8 cellular contexts compared by ENCODE assay signal in the genomic region with DNA sequence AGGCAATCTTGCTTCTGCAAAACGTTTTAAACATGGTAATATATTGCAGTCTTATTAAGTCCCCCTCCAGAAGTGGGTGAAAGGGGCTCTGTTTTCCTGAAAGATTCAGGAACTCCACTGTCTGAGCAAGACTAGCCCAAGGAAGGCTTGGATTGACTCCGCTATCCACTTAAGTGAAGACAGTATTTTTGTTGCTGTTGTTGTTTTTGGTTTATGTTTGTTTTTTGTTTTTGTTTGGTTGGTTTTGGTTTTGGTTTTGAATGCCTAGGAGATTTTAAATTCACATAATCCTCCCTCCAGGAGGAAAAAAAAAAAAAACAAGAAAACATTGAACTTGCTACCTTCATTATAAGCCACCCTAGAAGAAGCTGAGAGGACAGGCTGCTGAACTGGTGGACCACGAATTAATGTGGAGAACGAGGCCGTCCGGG. TPM values are rescaled to one million over a fixed set of nuclear protein-coding genes. Genes with fewer than 3 reads are reported as not detected.
DNase-seq lines count a peak whose midpoint lies in the region; ATAC-seq, FAIRE-seq and TF ChIP-seq lines count a peak whose summit lies in the region.

No MANE protein-coding gene starts in this region.

- H3K4me1 Mint-ChIP-seq in activated B cell treated with CpG ODN at 0.5 μM for 24 hours (peaks cover 39% of the 10 kb centered on the region), glutamatergic neuron (ENCODE audit: low read depth, unreplicated experiment) (peaks cover 12% of the 10 kb centered on the region)

- TF ChIP-seq CTCF in activated B cell treated with CpG ODN at 0.5 μM for 24 hours (IDR thresholded peaks at IDR 0.05), result no peak
- no peak for TF ChIP-seq CTCF in glutamatergic neuron (IDR thresholded peaks at IDR 0.05; ENCODE audit: partially characterized antibody, unreplicated experiment)

- CTCF ChIA-PET in activated B cell treated with CpG ODN at 0.5 μM for 24 hours (lab: Charles Lee), result no interaction called here

- H3K27me3 ChIP-seq in rectal smooth muscle tissue (ENCODE audit: control insufficient read depth, insufficient read depth, low read length), result no peaks in the 10 kb centered on the region

- H3K4me3 Mint-ChIP-seq in activated B cell treated with CpG ODN at 0.5 μM for 24 hours (peak overlapping the region; percentile 79), glutamatergic neuron (ENCODE audit: unreplicated experiment) (peak overlapping the region; percentile 86)

- POLR2A ChIA-PET in activated B cell treated with CpG ODN at 0.5 μM for 24 hours (lab: Charles Lee), result no interaction called here

- H3K27ac Mint-ChIP-seq in activated B cell treated with CpG ODN at 0.5 μM for 24 hours, result no peak overlapping the region
- no peak overlapping the region for H3K27ac Mint-ChIP-seq in glutamatergic neuron (ENCODE audit: unreplicated experiment)

- H3K4me1 ChIP-seq in rectal smooth muscle tissue (ENCODE audit: control insufficient read depth, insufficient read depth, low read length), result peaks cover 18% of the 10 kb centered on the region

- H3K4me3 ChIP-seq in rectal smooth muscle tissue (ENCODE audit: low read length), result peak overlapping the region; percentile 59

- H3K27me3 Mint-ChIP-seq in activated B cell treated with CpG ODN at 0.5 μM for 24 hours, result peaks cover 58% of the 10 kb centered on the region
- peaks cover 25% of the 10 kb centered on the region for H3K27me3 Mint-ChIP-seq in glutamatergic neuron (ENCODE audit: unreplicated experiment)

- intact Hi-C loops in activated B cell treated with CpG ODN at 0.5 μM for 24 hours (cut with micrococcal nuclease), result no loop called here

- no peaks in the 10 kb centered on the region for H3K36me3 Mint-ChIP-seq in activated B cell treated with CpG ODN at 0.5 μM for 24 hours (ENCODE audit: low read depth)
- H3K36me3 Mint-ChIP-seq in glutamatergic neuron (ENCODE audit: unreplicated experiment), result no peaks in the 10 kb centered on the region

- no peak for DNase-seq in activated B cell treated with CpG ODN at 0.5 μM for 24 hours
- DNase-seq in glutamatergic neuron, result no peak
- DNase-seq in NCI-H187 treated with DMSO at 0.1 percent for 48 hours (lab: John Stamatoyannopoulos, UW), result no peak
- DNase-seq in NCI-H226, result no peak

- peak overlapping the region; percentile 76 for H3K27ac ChIP-seq in rectal smooth muscle tissue (ENCODE audit: low read depth, low read length)

- ATAC-seq in activated B cell treated with CpG ODN at 0.5 μM for 24 hours (ENCODE audit: low read depth), result no peak
- no peak for ATAC-seq in GM19035 (IDR thresholded peaks at IDR 0.05; ENCODE audit: unreplicated experiment)
- ATAC-seq in GM18498 (IDR thresholded peaks at IDR 0.05; ENCODE audit: unreplicated experiment), result no peak

- no peak overlapping the region for H3K9ac ChIP-seq in rectal smooth muscle tissue (ENCODE audit: low read length)

- H3K9me3 Mint-ChIP-seq in activated B cell treated with CpG ODN at 0.5 μM for 24 hours (no peaks in the 10 kb centered on the region), glutamatergic neuron (ENCODE audit: unreplicated experiment) (peaks cover 3% of the 10 kb centered on the region)

- H3K36me3 ChIP-seq in rectal smooth muscle tissue (ENCODE audit: control insufficient read depth, insufficient read depth, low read length), result no peaks in the 10 kb centered on the region

- FAIRE-seq in G401.6 (lab: Jason Lieb, UNC), result peak; percentile 40

RNA-seq across cellular contexts. Expression of gene NFIA, which starts 29.1 kb away (rescaled TPM):
- total RNA-seq in activated B cell treated with CpG ODN at 0.5 μM for 24 hours, result 0.13 and 0.44 TPM in 2 replicates
- 16.4 TPM for total RNA-seq in glutamatergic neuron (ENCODE audit: unreplicated experiment)

Comparison
In these comparisons a context has a peak if more than half of its experiments do, and no peak if none do; other contexts are left out.
1. RNA of gene NFIA, which starts 29.1 kb away (total RNA-seq): 16.4 TPM in glutamatergic neuron (single experiment); 0.13 to 0.44 TPM in activated B cell treated with CpG ODN at 0.5 μM for 24 hours; every median in the first group is over 10 times any median in the second.